8 cellular contexts compared by ENCODE assay signal in the genomic region with DNA sequence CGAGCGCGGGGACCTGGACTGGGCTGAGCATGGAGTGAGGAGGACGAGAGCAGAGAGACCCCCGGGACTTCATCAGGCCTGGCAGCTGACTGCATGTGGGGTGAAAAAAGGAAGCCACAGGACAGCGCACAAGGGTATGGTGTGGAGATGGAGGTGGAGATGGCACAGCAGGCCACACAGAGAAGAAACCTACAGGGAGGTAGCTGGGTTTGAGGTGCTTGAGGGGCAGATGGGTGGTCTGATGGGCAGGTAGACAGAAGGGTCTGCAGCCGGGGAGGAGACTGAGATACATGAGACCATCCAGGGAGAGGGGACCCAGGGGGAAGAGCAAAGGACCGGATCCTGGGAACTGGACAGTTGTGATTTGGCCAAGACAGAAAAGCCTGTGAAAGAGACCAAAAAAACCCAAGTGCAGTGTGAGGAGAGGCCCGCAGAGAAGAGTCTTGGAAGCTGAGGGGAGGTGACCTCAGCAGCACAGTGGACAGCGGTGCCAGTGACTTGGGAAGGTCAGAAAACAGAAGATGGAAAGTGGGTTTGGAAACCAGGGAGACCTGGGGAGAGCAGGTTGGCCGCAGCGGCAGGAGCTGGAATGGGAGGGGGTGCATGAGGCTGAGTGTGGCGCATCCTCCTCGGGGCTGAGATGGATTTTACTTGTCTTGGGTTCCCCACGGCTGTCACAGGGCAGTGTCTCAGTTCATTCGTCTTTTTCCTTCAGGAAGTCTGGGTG. TPM values are rescaled to one million over a fixed set of nuclear protein-coding genes. Genes with fewer than 3 reads are reported as not detected.
DNase-seq lines count a peak whose midpoint lies in the region; ATAC-seq and TF ChIP-seq lines count a peak whose summit lies in the region.
"Had no signal": no experiment of that assay in that cellular context is flagged by ENCODE, and none has a peak within 500 bp of the region (broad histone marks: within the 10 kb centered on the region; RNA-seq: fewer than 3 reads in every experiment).

No MANE protein-coding gene starts in this region.

- no peak for DNase-seq in MG63
- DNase-seq in dorsolateral prefrontal cortex, result peak in 1 of 10 donors; percentile 21
- DNase-seq in effector CD4-positive, alpha-beta T cell, result no peak
- no peak for DNase-seq in NCI-H187 (lab: John Stamatoyannopoulos, UW)

- WGBS in thymus, result 81% methylated on average over 16 of the region's 16 CpGs

- ATAC-seq in HG03469 (IDR thresholded peaks at IDR 0.05; ENCODE audit: unreplicated experiment), result no peak

- intact Hi-C loops in dorsolateral prefrontal cortex (cut with DNase I), result loop anchor here in 1 of 2 donors (5.0 kb wide), 1 partner anchor 64 kb away; no protein-coding TSS in a partner anchor

- peak overlapping the region in 36 of 59 donors; percentile 13 to 86 (median 66) for H3K27ac ChIP-seq in dorsolateral prefrontal cortex
- H3K27ac ChIP-seq in thymus (ENCODE audit: low read depth), result peak overlapping the region; percentile 15

- no peak for TF ChIP-seq CTCF in dorsolateral prefrontal cortex (IDR thresholded peaks at IDR 0.05 in 54 of 56, conservative IDR thresholded peaks at IDR 0.05 in 2 of 56; ENCODE audit: low read depth in 1 of 56, partially characterized antibody in 56 of 56)

- H3K9me3 ChIP-seq in MG63 (no peaks in the 10 kb centered on the region), mononuclear cell (ENCODE audit: low read depth, low read length) (no peaks in the 10 kb centered on the region), thymus (ENCODE audit: control insufficient read depth) (no peaks in the 10 kb centered on the region)

- H3K4me3 ChIP-seq in MG63, result peak overlapping the region; percentile 19
- peak overlapping the region in 57 of 59 donors; percentile 7 to 69 (median 54) for H3K4me3 ChIP-seq in dorsolateral prefrontal cortex
- H3K4me3 ChIP-seq in mononuclear cell (ENCODE audit: low read length), result peak overlapping the region; percentile 26
- H3K4me3 ChIP-seq in thymus (ENCODE audit: low read length), result no peak overlapping the region

- H3K27me3 ChIP-seq in MG63 (0 out of 2 replicates have a peak, but pooled peaks cover 6% of the 10 kb centered on the region), dorsolateral prefrontal cortex (peaks cover 0 to 37% (median 0%) of the 10 kb centered on the region in 45 donors), mononuclear cell (ENCODE audit: insufficient read depth, low read length) (no peaks in the 10 kb centered on the region), thymus (ENCODE audit: control insufficient read depth, insufficient read depth) (no peaks in the 10 kb centered on the region)

- no peaks in the 10 kb centered on the region for H3K36me3 ChIP-seq in MG63
- no peaks in the 10 kb centered on the region for H3K36me3 ChIP-seq in thymus (ENCODE audit: control insufficient read depth, insufficient read depth)

- H3K4me1 ChIP-seq in mononuclear cell (ENCODE audit: insufficient read depth, low read length) (peaks cover 60% of the 10 kb centered on the region), thymus (ENCODE audit: control insufficient read depth, insufficient read depth, low read length) (no peaks in the 10 kb centered on the region)

RNA-seq across cellular contexts. Expression of a gene that starts 5.5 kb away (rescaled TPM):
- total RNA-seq in MG63 (2014; rRNA removed; shearing (Covaris generic); ENCODE audit: low replicate concordance), result 9.2 and 54.4 TPM in 2 replicates
- total RNA-seq in dorsolateral prefrontal cortex (10 to 100 TPM; 14.1 to 88.3 (median 30.5) TPM), mononuclear cell (166 TPM)
- 575 TPM for polyA plus RNA-seq in thymus
- total RNA-seq: NCI-H460 had no signal

RNA-seq across cellular contexts. Expression of a gene that starts 7.8 kb away (rescaled TPM):
- total RNA-seq in MG63 (2014; rRNA removed; shearing (Covaris generic); ENCODE audit: low replicate concordance), result 0.59 and 2.5 TPM in 2 replicates
- 100 to 1,000 TPM in 2 of 120 experiments, 10 to 100 TPM in 115, 1 to 10 TPM in 3; 5.9 to 107 (median 35.2) TPM for total RNA-seq in dorsolateral prefrontal cortex
- 271 TPM for total RNA-seq in mononuclear cell
- polyA plus RNA-seq in thymus, result 332 TPM
- total RNA-seq: NCI-H460 had no signal
